ENCODE assay signal across 8 cellular contexts in genomic region chr10:15859865-15860691, GRCh38. TPM values are rescaled to one million over a fixed set of nuclear protein-coding genes. Genes with fewer than 3 reads are reported as not detected.
DNase-seq lines count a peak whose midpoint lies in the region; TF ChIP-seq lines count a peak whose summit lies in the region.

Gene MINDY3 (minus strand): TSS chr10:15860507. CDS start chr10:15860299, 208 bp downstream.

- H3K4me1 ChIP-seq in Caco-2 = peaks cover 4% of the 10 kb centered on the region; the same call in 1 of the 2 replicates
- H3K4me1 ChIP-seq in OCI-LY3 (ENCODE audit: low read length) = peaks cover 10% of the 10 kb centered on the region
- peaks cover 20% of the 10 kb centered on the region for H3K4me1 ChIP-seq in mononuclear cell (ENCODE audit: insufficient read depth, low read length)

- TF ChIP-seq CTCF in Caco-2 (IDR thresholded peaks at IDR 0.05; ENCODE audit: insufficient read depth in 1 of 2, low read depth in 1 of 2, low read length in 1 of 2, severe bottlenecking in 1 of 2, unreplicated experiment in 1 of 2) = no peak
- TF ChIP-seq CTCF in GM20000 (IDR thresholded peaks at IDR 0.05; ENCODE audit: extremely low read depth, missing control alignments) = no peak
- TF ChIP-seq CTCF in OCI-LY3 (IDR thresholded peaks at IDR 0.05; ENCODE audit: low read depth, low read length) = no peak
- TF ChIP-seq CTCF in epithelial cell of esophagus (IDR thresholded peaks at IDR 0.05; ENCODE audit: insufficient read depth, low read depth, low read length, missing control alignments) = no peak

- H3K9ac ChIP-seq in OCI-LY3 (ENCODE audit: low read length) = peak within 1 kb of the TSS; percentile 87

- H3K9me3 Mint-ChIP-seq in Caco-2 (ENCODE audit: unreplicated experiment) = peaks cover 7% of the 10 kb centered on the region

- no TSS peak for BruUV-seq in Caco-2 (replicated peaks; lab: Mats Ljungman, UMichigan)

- peak within 1 kb of the TSS; percentile 95 for H2AFZ ChIP-seq in OCI-LY3 (ENCODE audit: low read depth, low read length)

- H3K36me3 Mint-ChIP-seq in Caco-2 (ENCODE audit: insufficient read depth, unreplicated experiment) = no peaks in the 10 kb centered on the region

- peaks cover 21% of the 10 kb centered on the region for H3K4me1 Mint-ChIP-seq in Caco-2 (ENCODE audit: low read depth, unreplicated experiment)

- H3K27ac ChIP-seq in OCI-LY3 (ENCODE audit: low read length) = peak within 1 kb of the TSS; percentile 66

- H3K4me2 ChIP-seq in OCI-LY3 (ENCODE audit: low read length) = peak within 1 kb of the TSS; percentile 70

- H3K9me3 ChIP-seq in Caco-2 = no peaks in the 10 kb centered on the region; the same call in 1 of the 2 replicates
- peaks cover 3% of the 10 kb centered on the region; the same call in 1 of the 2 replicates for H3K9me3 ChIP-seq in OCI-LY3 (ENCODE audit: insufficient read depth, low read length)
- H3K9me3 ChIP-seq in mononuclear cell (ENCODE audit: low read depth, low read length) = no peaks in the 10 kb centered on the region

- no peaks in the 10 kb centered on the region for H3K27me3 Mint-ChIP-seq in Caco-2 (ENCODE audit: insufficient read depth, unreplicated experiment)

- H3K27me3 ChIP-seq in Caco-2 (replicated peaks; ENCODE audit: control insufficient read depth, insufficient read depth, low read length) (no peaks in the 10 kb centered on the region), OCI-LY3 (ENCODE audit: low read depth, low read length) (no peaks in the 10 kb centered on the region), mononuclear cell (ENCODE audit: insufficient read depth, low read length) (peaks cover 8% of the 10 kb centered on the region)

- DNase-seq in Caco-2 = peak; percentile 85 to 86
- peak; percentile 75 for DNase-seq in GM20000 (ENCODE audit: low spot score)
- DNase-seq in HT-29 (ENCODE audit: low spot score) = peak; percentile 85
- DNase-seq in activated CD8-positive, alpha-beta memory T cell treated with anti-CD3 and anti-CD28 coated beads, Interleukin-2, amount 50 U/mL, for 48 hours = peak; percentile 85
- DNase-seq in epithelial cell of esophagus (ENCODE audit: low read depth) = peak; percentile 84
- DNase-seq in stimulated activated CD8-positive, alpha-beta memory T cell treated with anti-CD3 and anti-CD28 coated beads, Interleukin-2, amount 100 ng/mL, for 48 hours (ENCODE audit: low read depth in 2 of 2) = peak; percentile 63 to 67

- intact Hi-C loops in Caco-2 (cut with micrococcal nuclease; ENCODE audit: unreplicated experiment) = no loop called here

- POLR2A ChIA-PET in Caco-2 (lab: Charles Lee) = no interaction called here

- H4K20me1 ChIP-seq in OCI-LY3 (ENCODE audit: insufficient read depth, low read length) = peaks cover 4% of the 10 kb centered on the region; the same call in 1 of the 2 replicates

- peak within 1 kb of the TSS; percentile 88 for H3K4me3 Mint-ChIP-seq in Caco-2 (ENCODE audit: unreplicated experiment)

- H3K27ac Mint-ChIP-seq in Caco-2 (ENCODE audit: unreplicated experiment) = peak within 1 kb of the TSS; percentile 65

- H3K4me3 ChIP-seq in Caco-2 (ENCODE audit: low read depth, low read length) (peak within 1 kb of the TSS; percentile 74), OCI-LY3 (ENCODE audit: low read length) (peak within 1 kb of the TSS; percentile 98), epithelial cell of esophagus (ENCODE audit: low read length) (peak within 1 kb of the TSS; percentile 92), mononuclear cell (ENCODE audit: low read length) (peak within 1 kb of the TSS; percentile 84)

- CTCF ChIA-PET in Caco-2 (lab: Charles Lee) = interaction anchor here (0.6 to 1.3 kb wide), 3 partner anchors 19 to 69 kb away, joined by 3 to 9 read pairs (median 3); no protein-coding TSS in a partner anchor

- H3K79me2 ChIP-seq in OCI-LY3 (ENCODE audit: low read length) = peaks cover 46% of the 10 kb centered on the region

- H3K36me3 ChIP-seq in Caco-2 (ENCODE audit: control insufficient read depth, insufficient read depth, low read length) (no peaks in the 10 kb centered on the region), OCI-LY3 (replicated peaks; ENCODE audit: low read depth, low read length) (no peaks in the 10 kb centered on the region)

RNA-seq across cellular contexts. Expression of gene MINDY3, which starts in this region (rescaled TPM):
- total RNA-seq in Caco-2 (2022) (25.9 and 28.0 TPM in 2 replicates), mononuclear cell (61.1 TPM)
- total RNA-seq in HT-29 (2014; rRNA removed; shearing (Covaris generic)) = 6.3 and 8.8 TPM in 2 replicates

Comparison
In these comparisons a context has a peak if more than half of its experiments do, and no peak if none do; other contexts are left out.
1. Peak in every context shown above with its lines: DNase-seq, H3K4me3 ChIP-seq and H3K27ac ChIP-seq.